Comparison of ENCODE assay signal across 17 cellular contexts in the genomic region with DNA sequence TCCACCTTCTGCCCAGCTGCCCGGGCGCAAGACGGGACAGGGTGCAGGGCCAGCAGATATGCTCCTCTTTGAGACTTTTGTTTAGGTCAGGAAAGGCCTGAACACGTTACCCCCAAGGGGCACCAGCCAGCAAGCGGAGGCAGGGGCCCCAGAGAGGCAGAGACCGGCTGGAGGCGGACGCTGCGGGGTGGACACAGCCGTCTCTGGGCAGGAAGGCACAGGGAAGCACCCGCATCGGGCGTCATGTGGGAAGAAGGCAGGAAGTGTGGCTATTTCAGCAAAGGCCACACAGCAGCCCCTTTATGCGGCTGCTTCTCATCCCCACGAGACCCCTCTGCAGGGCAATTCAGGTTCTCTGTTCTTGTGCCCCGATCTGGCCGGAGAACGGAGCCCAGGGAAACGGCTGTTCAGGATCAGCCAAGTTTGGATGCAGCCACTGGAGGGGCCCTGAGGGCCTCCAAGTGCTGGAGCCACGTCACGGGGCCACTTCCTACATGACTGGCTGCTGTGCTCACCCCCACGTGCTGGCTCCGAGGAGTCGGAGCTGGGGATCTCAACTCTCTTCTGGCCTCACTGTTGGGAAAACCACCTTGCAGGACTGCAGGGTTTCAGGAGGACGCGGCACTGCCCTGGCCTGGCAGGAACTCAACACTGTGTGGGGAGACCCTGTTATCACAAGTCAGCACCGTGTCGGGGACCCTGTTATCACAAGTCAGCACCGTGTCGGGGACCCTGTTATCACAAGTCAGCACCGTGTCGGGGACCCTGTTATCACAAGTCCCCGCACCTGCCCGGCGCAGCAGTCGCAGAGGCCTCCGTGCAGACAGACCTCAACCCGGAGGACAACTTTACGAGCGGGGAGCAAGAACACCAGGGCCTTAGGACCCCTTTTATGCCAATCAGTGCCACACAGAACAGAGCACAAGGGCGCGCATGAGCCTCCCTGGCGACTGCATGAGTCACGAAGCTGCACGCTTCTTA. TPM values are rescaled to one million over a fixed set of nuclear protein-coding genes. Genes with fewer than 3 reads are reported as not detected.
A peak's percentile ranks its signal among the peaks of the same experiment; 100 is the strongest.
DNase-seq lines count a peak whose midpoint lies in the region; TF ChIP-seq lines count a peak whose summit lies in the region.
"Had no signal": no experiment of that assay in that cellular context is flagged by ENCODE, and none has a peak within 500 bp of the region (broad histone marks: within the 10 kb centered on the region; RNA-seq: fewer than 3 reads in every experiment).

No MANE protein-coding gene starts in this region.

- TF ChIP-seq CTCF in H9 (conservative IDR thresholded peaks at IDR 0.05) (no peak), mesothelial cell of epicardium (IDR thresholded peaks at IDR 0.05; ENCODE audit: unreplicated experiment) (no peak), type B pancreatic cell (conservative IDR thresholded peaks at IDR 0.05) (no peak)

- no peak overlapping the region for H2BK12ac ChIP-seq in H9 (ENCODE audit: insufficient read length, low read depth, low read length)

- no peaks in the 10 kb centered on the region for H4K20me1 ChIP-seq in H9 (ENCODE audit: control insufficient read depth, insufficient read depth, insufficient read length)

- H3T11ph ChIP-seq in H9 (ENCODE audit: low read length): no peak overlapping the region

- no CpG with 5 or more reads among the region's 45 CpGs for WGBS in H9 (ENCODE audit: extremely low coverage, insufficient read length, low lambda C conversion rate)

- H3K9me3 ChIP-seq in H9 (ENCODE audit: control insufficient read depth, low read depth, low read length): no peaks in the 10 kb centered on the region

- no peaks in the 10 kb centered on the region for H3K27me3 Mint-ChIP-seq in H9 (ENCODE audit: low read depth)
- H3K27me3 Mint-ChIP-seq in mesothelial cell of epicardium (ENCODE audit: low read depth): no peaks in the 10 kb centered on the region
- no peaks in the 10 kb centered on the region for H3K27me3 Mint-ChIP-seq in type B pancreatic cell
- H3K27me3 Mint-ChIP-seq: CD4-positive, alpha-beta memory T cell; naive thymus-derived CD8-positive, alpha-beta T cell had no signal

- no peaks in the 10 kb centered on the region for H3K79me1 ChIP-seq in H9 (ENCODE audit: insufficient read depth, low read depth, low read length, poor library complexity, severe bottlenecking)

- H3K27ac Mint-ChIP-seq in H9: peak overlapping the region in 2 of 3 experiments; percentile 71 to 85; a peak in 3 of 7 replicates
- peak overlapping the region; percentile 27 for H3K27ac Mint-ChIP-seq in mesothelial cell of epicardium
- H3K27ac Mint-ChIP-seq in type B pancreatic cell: no peak overlapping the region

- no peak overlapping the region for H4K5ac ChIP-seq in H9 (ENCODE audit: insufficient read length, low read depth, low read length)

- no peaks in the 10 kb centered on the region for H3K79me2 ChIP-seq in H9 (ENCODE audit: insufficient read depth, low read length)

- no peak overlapping the region for H3K4me2 ChIP-seq in H9 (ENCODE audit: insufficient read depth, insufficient read length, low read length)

- H3K4me3 Mint-ChIP-seq in H9: no peak overlapping the region
- H3K4me3 Mint-ChIP-seq in mesothelial cell of epicardium: no peak overlapping the region
- no peak overlapping the region for H3K4me3 Mint-ChIP-seq in type B pancreatic cell
- H3K4me3 Mint-ChIP-seq: CD4-positive, alpha-beta memory T cell; naive thymus-derived CD8-positive, alpha-beta T cell had no signal

- H3K14ac ChIP-seq in H9 (ENCODE audit: insufficient read depth, low read length): no peak overlapping the region

- no peak overlapping the region for H3K4ac ChIP-seq in H9 (ENCODE audit: low read depth, low read length)

- H3K4me1 Mint-ChIP-seq in H9: peaks cover 0 to 3% of the 10 kb centered on the region in 2 experiments; a peak in 1 of 4 replicates
- no peaks in the 10 kb centered on the region for H3K4me1 Mint-ChIP-seq in mesothelial cell of epicardium
- H3K4me1 Mint-ChIP-seq in type B pancreatic cell (ENCODE audit: unreplicated experiment): no peaks in the 10 kb centered on the region
- H3K4me1 Mint-ChIP-seq: CD4-positive, alpha-beta memory T cell; naive thymus-derived CD8-positive, alpha-beta T cell had no signal

- H2AFZ ChIP-seq in H9 (ENCODE audit: low read length): no peak overlapping the region

- H3K9me3 Mint-ChIP-seq in H9: no peaks in the 10 kb centered on the region
- H3K9me3 Mint-ChIP-seq in mesothelial cell of epicardium: no peaks in the 10 kb centered on the region
- no peaks in the 10 kb centered on the region for H3K9me3 Mint-ChIP-seq in type B pancreatic cell
- H3K9me3 Mint-ChIP-seq: CD4-positive, alpha-beta memory T cell; naive thymus-derived CD8-positive, alpha-beta T cell had no signal

- no peak overlapping the region for H3K9ac ChIP-seq in H9 (ENCODE audit: extremely low read depth, insufficient read length, low read length)

- H2AK5ac ChIP-seq in H9 (ENCODE audit: insufficient read length, low read length): no peak overlapping the region

- H2BK120ac ChIP-seq in H9 (ENCODE audit: low read depth, low read length, poor library complexity, severe bottlenecking): no peak overlapping the region

- H3K27me3 ChIP-seq in H9 (ENCODE audit: insufficient read depth, low read length): no peaks in the 10 kb centered on the region

- H3K56ac ChIP-seq in H9 (ENCODE audit: insufficient read length, low read depth, low read length): no peak overlapping the region

- no peak overlapping the region for H4K91ac ChIP-seq in H9 (ENCODE audit: insufficient read length, low read depth, low read length)

- no peak overlapping the region for H3K18ac ChIP-seq in H9 (ENCODE audit: insufficient read length, low read depth, low read length)

- H2BK15ac ChIP-seq in H9 (ENCODE audit: low read depth, low read length): no peak overlapping the region

- H2BK5ac ChIP-seq in H9 (ENCODE audit: insufficient read length, low read length): no peak overlapping the region

- no peak overlapping the region for H3K27ac ChIP-seq in H9 (ENCODE audit: insufficient read length, low read depth, low read length)
- H3K27ac ChIP-seq: HL-60 had no signal

- peaks cover 2 to 26% (median 2%) of the 10 kb centered on the region in 3 experiments; a peak in 5 of 7 replicates for H3K36me3 Mint-ChIP-seq in H9 (ENCODE audit: insufficient read depth in 1 of 3, low read depth in 3 of 3)
- no peaks in the 10 kb centered on the region for H3K36me3 Mint-ChIP-seq in mesothelial cell of epicardium
- no peaks in the 10 kb centered on the region for H3K36me3 Mint-ChIP-seq in type B pancreatic cell

- H4K8ac ChIP-seq in H9 (replicated peaks; ENCODE audit: insufficient read length, low read depth, low read length): no peak overlapping the region

- DNase-seq in CMK (ENCODE audit: low read depth): peak; percentile 92
- DNase-seq in H9: no peak
- DNase-seq in epidermal melanocyte (ENCODE audit: insufficient read length, low spot score): peak; percentile 67
- DNase-seq in mesothelial cell of epicardium (ENCODE audit: low spot score in 2 of 2, unreplicated experiment in 2 of 2): no peak
- no peak for DNase-seq in activated CD4-positive, alpha-beta T cell treated with anti-CD3 and anti-CD28 coated beads, Interleukin-2, amount 50 U/mL, for 4 hours
- DNase-seq in type B pancreatic cell (ENCODE audit: extremely low spot score, unreplicated experiment): no peak
- DNase-seq in stimulated activated CD4-positive, alpha-beta T cell treated with anti-CD3 and anti-CD28 coated beads, Interleukin-4, amount 100 ng/mL, for 24 hours: no peak
- DNase-seq: CD4-positive, alpha-beta memory T cell; DMS79 treated with DMSO at 0.1 percent for 48 hours; naive thymus-derived CD8-positive, alpha-beta T cell; NCI-H1092; NCI-H2029; NCI-H2227 treated with DMSO at 0.1 percent for 48 hours; NCI-H69; trophoblast cell had no signal

- no peaks in the 10 kb centered on the region for H3K4me1 ChIP-seq in H9 (ENCODE audit: insufficient read depth, low read length)

- H3K23me2 ChIP-seq in H9 (ENCODE audit: insufficient read length, low read depth, low read length, poor library complexity, severe bottlenecking): no peaks in the 10 kb centered on the region

- no peak overlapping the region for H3K23ac ChIP-seq in H9 (ENCODE audit: insufficient read length, low read depth, low read length)

- no peak overlapping the region for H2BK20ac ChIP-seq in H9 (ENCODE audit: low read depth, low read length, poor library complexity, severe bottlenecking)

RNA-seq across cellular contexts. Expression of gene SLC12A7, which starts 44.4 kb away (rescaled TPM):
- total RNA-seq in H9 (2021) (30.8 and 30.9 TPM in 2 replicates), mesothelial cell of epicardium (33.5 to 34.9 TPM (median 33.6 TPM) in 3 replicates), type B pancreatic cell (ENCODE audit: low replicate concordance) (44.7 and 57.6 TPM in 2 replicates)

RNA-seq across cellular contexts. Expression of gene NKD2, which starts 58.8 kb away (rescaled TPM):
- 7.3 and 7.7 TPM in 2 replicates for total RNA-seq in H9 (2021)
- 52.8 to 65.1 TPM (median 63.4 TPM) in 3 replicates for total RNA-seq in mesothelial cell of epicardium
- total RNA-seq in type B pancreatic cell (ENCODE audit: low replicate concordance): 23.3 and 24.3 TPM in 2 replicates
- total RNA-seq: CD4-positive, alpha-beta memory T cell; chondrocyte; naive thymus-derived CD8-positive, alpha-beta T cell had no signal

Comparison
In these comparisons a context has a peak if more than half of its experiments do, and no peak if none do; other contexts are left out.
1. DNase-seq: peak in CMK (single experiment) and epidermal melanocyte (single experiment); none in H9 (single experiment), mesothelial cell of epicardium (0 of 2), activated CD4-positive, alpha-beta T cell treated with anti-CD3 and anti-CD28 coated beads, Interleukin-2, amount 50 U/mL, for 4 hours (0 of 2), type B pancreatic cell (single experiment) and stimulated activated CD4-positive, alpha-beta T cell treated with anti-CD3 and anti-CD28 coated beads, Interleukin-4, amount 100 ng/mL, for 24 hours (single experiment).